8 cellular contexts compared by ENCODE assay signal in genomic region chr5:176388341-176389113, GRCh38. TPM values are rescaled to one million over a fixed set of nuclear protein-coding genes. Genes with fewer than 3 reads are reported as not detected.
A peak's percentile ranks its signal among the peaks of the same experiment; 100 is the strongest.
DNase-seq lines count a peak whose midpoint lies in the region; ATAC-seq and TF ChIP-seq lines count a peak whose summit lies in the region.

TSS of gene HIGD2A (plus strand) at chr5:176388751. CDS start at chr5:176388820, 69 bp downstream.
TSS of gene NOP16 (minus strand) at chr5:176388598. CDS start at chr5:176388539, 59 bp downstream.

- WGBS in endodermal cell (ENCODE audit: insufficient coverage in 1 of 2, insufficient read length in 1 of 2), 2 experiments, result 0% methylated on average over 51 to 59 of the region's 59 CpGs
- WGBS in mesendoderm (ENCODE audit: extremely low coverage, insufficient coverage, low lambda C conversion rate), result no CpG with 5 or more reads among the region's 59 CpGs

- peaks cover 20% of the 10 kb centered on the region for H3K79me2 ChIP-seq in mesendoderm (ENCODE audit: control insufficient read depth, insufficient read depth, low read length)

- H3K4me1 ChIP-seq in NT2/D1 (ENCODE audit: insufficient read depth, insufficient read length), result peaks cover 7% of the 10 kb centered on the region
- peaks cover 6% of the 10 kb centered on the region for H3K4me1 ChIP-seq in endodermal cell (ENCODE audit: control insufficient read depth, insufficient read depth, low read length)
- H3K4me1 ChIP-seq in mesendoderm (ENCODE audit: control insufficient read depth, low read depth, low read length), result peaks cover 2% of the 10 kb centered on the region

- H3K36me3 ChIP-seq in NT2/D1 (ENCODE audit: insufficient read depth, insufficient read length, low read length) (peaks cover 71% of the 10 kb centered on the region), endodermal cell (ENCODE audit: control insufficient read depth, insufficient read depth, low read length) (peaks cover 64% of the 10 kb centered on the region), mesendoderm (ENCODE audit: control insufficient read depth, insufficient read depth, low read length) (peaks cover 2% of the 10 kb centered on the region)

- H2BK120ac ChIP-seq in mesendoderm (ENCODE audit: low read depth, low read length), result no peak within 1 kb of the TSS

- H3K18ac ChIP-seq in mesendoderm (ENCODE audit: low read length), result peak within 1 kb of the TSS; percentile 66

- peak within 1 kb of the TSS; percentile 92 for H3K27ac ChIP-seq in endodermal cell (ENCODE audit: low read depth, low read length)
- H3K27ac ChIP-seq in mesendoderm (ENCODE audit: low read depth, low read length), result peak within 1 kb of the TSS; percentile 77

- H3K4me3 ChIP-seq in NT2/D1 (ENCODE audit: insufficient read length, low read depth) (peak within 1 kb of the TSS; percentile 90), endodermal cell (ENCODE audit: low read length) (peak within 1 kb of the TSS; percentile 99), mesendoderm (ENCODE audit: low read length) (peak within 1 kb of the TSS; percentile 94)

- H3K79me1 ChIP-seq in mesendoderm (ENCODE audit: low read length), result peaks cover 13% of the 10 kb centered on the region

- peak; percentile 82 for ATAC-seq in GM21381 (IDR thresholded peaks at IDR 0.05; ENCODE audit: unreplicated experiment)
- peak; percentile 92 for ATAC-seq in activated CD8-positive, alpha-beta memory T cell treated with anti-CD3 and anti-CD28 coated beads, Interleukin-2, amount 10 ng/mL, durations not matched to agents 7 days and 5 days

- no peaks in the 10 kb centered on the region for H3K27me3 Mint-ChIP-seq in activated CD8-positive, alpha-beta memory T cell treated with anti-CD3 and anti-CD28 coated beads, Interleukin-2, amount 10 ng/mL, durations not matched to agents 7 days and 5 days
- no peaks in the 10 kb centered on the region for H3K27me3 Mint-ChIP-seq in endodermal cell (ENCODE audit: insufficient read depth)

- H4K5ac ChIP-seq in mesendoderm (ENCODE audit: low read length), result no peak within 1 kb of the TSS

- no peak within 1 kb of the TSS for H2BK15ac ChIP-seq in mesendoderm (replicated peaks; ENCODE audit: low read depth)

- no peak within 1 kb of the TSS for H4K8ac ChIP-seq in mesendoderm (ENCODE audit: low read depth, low read length)

- peak within 1 kb of the TSS; percentile 75 for H2BK5ac ChIP-seq in mesendoderm (ENCODE audit: low read length)

- H3K4ac ChIP-seq in mesendoderm (ENCODE audit: low read depth, low read length), result peak within 1 kb of the TSS; percentile 87

- TF ChIP-seq CTCF in endodermal cell (conservative IDR thresholded peaks at IDR 0.05), result no peak

- peak within 1 kb of the TSS; percentile 93 for H3K4me3 Mint-ChIP-seq in activated CD8-positive, alpha-beta memory T cell treated with anti-CD3 and anti-CD28 coated beads, Interleukin-2, amount 10 ng/mL, durations not matched to agents 7 days and 5 days
- H3K4me3 Mint-ChIP-seq in endodermal cell, result peak within 1 kb of the TSS; percentile 87

- peaks cover 36% of the 10 kb centered on the region for H3K4me1 Mint-ChIP-seq in activated CD8-positive, alpha-beta memory T cell treated with anti-CD3 and anti-CD28 coated beads, Interleukin-2, amount 10 ng/mL, durations not matched to agents 7 days and 5 days
- peaks cover 12% of the 10 kb centered on the region for H3K4me1 Mint-ChIP-seq in endodermal cell

- DNase-seq in COR-L47 (lab: John Stamatoyannopoulos, UW) (peak; percentile 98), HUDEP-2 (lab: John Stamatoyannopoulos, UW; ENCODE audit: unreplicated experiment in 76 of 76) (peak; percentile 62 to 99 (median 96)), NT2/D1 (ENCODE audit: low read depth, low spot score) (peak; percentile 92), endodermal cell (peak; percentile 99), mesendoderm (peak; percentile 99)
- DNase-seq in activated CD8-positive, alpha-beta memory T cell treated with anti-CD3 and anti-CD28 coated beads, Interleukin-2, amount 10 ng/mL, durations not matched to agents 7 days and 5 days, result peak; percentile 100
- peak; percentile 99 for DNase-seq in stimulated activated CD8-positive, alpha-beta memory T cell treated with anti-CD3 and anti-CD28 coated beads, Interleukin-15, amount 100 ng/mL, for 1 hour (ENCODE audit: low read depth)

- H3K9me3 Mint-ChIP-seq in activated CD8-positive, alpha-beta memory T cell treated with anti-CD3 and anti-CD28 coated beads, Interleukin-2, amount 10 ng/mL, durations not matched to agents 7 days and 5 days (ENCODE audit: low read depth), result no peaks in the 10 kb centered on the region
- H3K9me3 Mint-ChIP-seq in endodermal cell, result no peaks in the 10 kb centered on the region

- peak within 1 kb of the TSS; percentile 90 for H3K23ac ChIP-seq in mesendoderm (ENCODE audit: low read length)

- H3K27me3 ChIP-seq in NT2/D1 (ENCODE audit: insufficient read depth, insufficient read length), result no peaks in the 10 kb centered on the region
- H3K27me3 ChIP-seq in endodermal cell (ENCODE audit: control insufficient read depth, insufficient read depth, low read length, poor library complexity, severe bottlenecking), result no peaks in the 10 kb centered on the region
- H3K27me3 ChIP-seq in mesendoderm (ENCODE audit: insufficient read depth, low read length, poor library complexity), result no peaks in the 10 kb centered on the region

- H3K4me2 ChIP-seq in mesendoderm (ENCODE audit: low read length), result peak within 1 kb of the TSS; percentile 90

- peaks cover 42% of the 10 kb centered on the region for H3K36me3 Mint-ChIP-seq in activated CD8-positive, alpha-beta memory T cell treated with anti-CD3 and anti-CD28 coated beads, Interleukin-2, amount 10 ng/mL, durations not matched to agents 7 days and 5 days
- H3K36me3 Mint-ChIP-seq in endodermal cell (ENCODE audit: low read depth), result peaks cover 35% of the 10 kb centered on the region

- CTCF ChIA-PET in activated CD8-positive, alpha-beta memory T cell treated with anti-CD3 and anti-CD28 coated beads, Interleukin-2, amount 10 ng/mL, durations not matched to agents 7 days and 5 days (lab: Charles Lee), result interaction anchor here (0.6 to 2.2 kb wide), 8 partner anchors 27 to 593 kb away, joined by 3 to 9 read pairs (median 4); partner anchors contain the start of genes CLTB, FAF2, KIAA1191 and RNF44

- peak within 1 kb of the TSS; percentile 98 for H3K56ac ChIP-seq in mesendoderm (ENCODE audit: low read length)

- H3K9me3 ChIP-seq in NT2/D1 (ENCODE audit: insufficient read depth, low read length) (no peaks in the 10 kb centered on the region), endodermal cell (ENCODE audit: control insufficient read depth, low read length) (no peaks in the 10 kb centered on the region)

- H3K27ac Mint-ChIP-seq in activated CD8-positive, alpha-beta memory T cell treated with anti-CD3 and anti-CD28 coated beads, Interleukin-2, amount 10 ng/mL, durations not matched to agents 7 days and 5 days, result peak within 1 kb of the TSS; percentile 99
- H3K27ac Mint-ChIP-seq in endodermal cell, result peak within 1 kb of the TSS; percentile 100

- peak within 1 kb of the TSS; percentile 93 for H2AK5ac ChIP-seq in mesendoderm (ENCODE audit: low read length)

- H3K9ac ChIP-seq in NT2/D1 (ENCODE audit: insufficient read length, low read depth), result peak within 1 kb of the TSS; percentile 90
- H3K9ac ChIP-seq in endodermal cell (ENCODE audit: extremely low read depth, low read length, poor library complexity, severe bottlenecking), result peak within 1 kb of the TSS; percentile 91
- peak within 1 kb of the TSS; percentile 94 for H3K9ac ChIP-seq in mesendoderm (ENCODE audit: low read length)

RNA-seq across cellular contexts. Expression of gene HIGD2A, which starts in this region (rescaled TPM):
- 10 to 100 TPM; 86.0 to 87.7 TPM for total RNA-seq in activated CD8-positive, alpha-beta memory T cell treated with anti-CD3 and anti-CD28 coated beads, Interleukin-2, amount 10 ng/mL, durations not matched to agents 7 days and 5 days
- total RNA-seq in endodermal cell, result 100 to 1,000 TPM; 101 to 102 TPM
- 139 TPM for polyA plus RNA-seq in endodermal cell (2013, experiment 1 of 2)
- polyA plus RNA-seq in endodermal cell (2013, experiment 2 of 2), result 127 TPM
- polyA plus RNA-seq in mesendoderm (2013, experiment 1 of 2), result 170 TPM
- polyA plus RNA-seq in mesendoderm (2013, experiment 2 of 2), result 166 TPM

RNA-seq across cellular contexts. Expression of gene NOP16, which starts in this region (rescaled TPM):
- total RNA-seq in activated CD8-positive, alpha-beta memory T cell treated with anti-CD3 and anti-CD28 coated beads, Interleukin-2, amount 10 ng/mL, durations not matched to agents 7 days and 5 days, result 10 to 100 TPM; 44.8 to 68.3 TPM
- 10 to 100 TPM; 18.6 to 31.3 TPM for total RNA-seq in endodermal cell
- polyA plus RNA-seq in endodermal cell (2013, experiment 1 of 2), result 19.3 TPM
- polyA plus RNA-seq in endodermal cell (2013, experiment 2 of 2), result 19.2 TPM
- 98.4 TPM for polyA plus RNA-seq in mesendoderm (2013, experiment 1 of 2)
- polyA plus RNA-seq in mesendoderm (2013, experiment 2 of 2), result 97.6 TPM

Comparison
In these comparisons a context has a peak if more than half of its experiments do, and no peak if none do; other contexts are left out.
1. Peak in every context shown above with its lines: DNase-seq, ATAC-seq, H3K4me3 ChIP-seq and H3K27ac ChIP-seq.